24 cellular contexts compared by ENCODE assay signal in the genomic region with DNA sequence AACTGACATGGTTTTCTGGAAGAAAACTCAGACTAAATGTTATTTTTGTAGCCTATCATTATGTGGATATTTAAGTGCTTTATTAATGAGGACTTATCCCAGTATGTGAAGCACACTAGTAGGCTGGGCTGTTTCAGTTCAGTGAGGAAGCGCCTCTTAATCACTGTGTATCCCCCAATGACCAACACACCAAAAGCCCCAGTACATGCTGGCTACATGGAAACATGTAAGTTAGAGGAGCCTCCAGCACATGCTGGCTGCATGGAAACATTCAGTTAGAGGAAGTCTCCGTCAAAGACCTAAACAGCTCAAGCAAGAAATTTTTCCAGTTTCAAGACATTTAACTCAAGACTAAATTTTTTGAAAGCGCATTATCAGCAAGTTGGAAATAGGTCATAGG.
"Had no signal": no experiment of that assay in that cellular context is flagged by ENCODE, and none has a peak within 500 bp of the region (broad histone marks: within the 10 kb centered on the region; RNA-seq: fewer than 3 reads in every experiment).

No MANE protein-coding gene starts in this region.

- H3K4me3 ChIP-seq: heart left ventricle, prostate gland, spleen, stomach, thoracic aorta, transverse colon had no signal

- H3K4me1 ChIP-seq: prostate gland had no signal

- H3K9me3 Mint-ChIP-seq: naive thymus-derived CD4-positive, alpha-beta T cell; nephron progenitor cell had no signal

- H3K27ac Mint-ChIP-seq: nephron progenitor cell had no signal

- DNase-seq: cortex of kidney; effector memory CD4-positive, alpha-beta T cell; heart left ventricle; hippocampal formation; islet precursor cell; mammary epithelial cell; naive thymus-derived CD4-positive, alpha-beta T cell; nephron progenitor cell; spleen; stimulated activated CD4-positive, alpha-beta T cell treated with anti-CD3 and anti-CD28 coated beads, Interleukin-15, amount 100 ng/mL, for 24 hours; stimulated activated CD4-positive, alpha-beta T cell treated with anti-CD3 and anti-CD28 coated beads, Interleukin-1b, Interleukin-23, amount 100 ng/mL, for 48 hours; stimulated activated CD4-positive, alpha-beta T cell treated with anti-CD3 and anti-CD28 coated beads, Interleukin-4, amount 100 ng/mL, for 24 hours; stimulated activated naive CD4-positive, alpha-beta T cell; stomach; substantia nigra; transverse colon had no signal

- H3K27me3 ChIP-seq: heart left ventricle, spleen, stomach, transverse colon had no signal

- ATAC-seq: esophagus mucosa; heart left ventricle; left lobe of liver; naive thymus-derived CD4-positive, alpha-beta T cell; sciatic nerve had no signal

- H3K9me3 ChIP-seq: heart left ventricle, prostate gland, spleen, stomach, thoracic aorta, transverse colon had no signal

- H3K4me3 Mint-ChIP-seq: naive thymus-derived CD4-positive, alpha-beta T cell; nephron progenitor cell had no signal

- H3K27ac ChIP-seq: heart left ventricle, parathyroid adenoma, prostate gland, spleen, stomach, thoracic aorta, transverse colon had no signal

- H3K27me3 Mint-ChIP-seq: naive thymus-derived CD4-positive, alpha-beta T cell had no signal

- H3K9ac ChIP-seq: parathyroid adenoma had no signal

- FAIRE-seq: endometrium, frontal cortex had no signal

- H3K36me3 ChIP-seq: prostate gland had no signal
